Comparison of ENCODE assay signal across 1 cellular context in genomic region chr19:12623361-12624031, GRCh38.
TF ChIP-seq lines count a peak whose summit lies in the region.

No MANE protein-coding gene starts in this region.

TF ChIP-seq in HepG2, 621 proteins besides CTCF, POLR2A, EP300 and RAD21:
- TF ChIP-seq GLI4 (CRISPR knock-in tag; IDR thresholded peaks at IDR 0.05; ENCODE audit: borderline replicate concordance) = no peak
- TF ChIP-seq ATF7 (IDR thresholded peaks at IDR 0.05) = peak; percentile 91
- TF ChIP-seq ATF7 (CRISPR knock-in tag; IDR thresholded peaks at IDR 0.05) = no peak
